Comparison of ENCODE assay signal across 19 cellular contexts in genomic region chr14:49882826-49883694, GRCh38. TPM values are rescaled to one million over a fixed set of nuclear protein-coding genes. Genes with fewer than 3 reads are reported as not detected.
DNase-seq lines count a peak whose midpoint lies in the region; ATAC-seq and TF ChIP-seq lines count a peak whose summit lies in the region.
"Had no signal": no experiment of that assay in that cellular context is flagged by ENCODE, and none has a peak within 500 bp of the region (broad histone marks: within the 10 kb centered on the region; RNA-seq: fewer than 3 reads in every experiment).

No MANE protein-coding gene starts in this region.

- no peak overlapping the region for H3K4me2 ChIP-seq in hepatocyte

- 91% methylated on average over 18 of the region's 18 CpGs for WGBS in hepatocyte (ENCODE audit: low lambda C conversion rate, missing lambda C conversion rate)

- no peak overlapping the region for H2AFZ ChIP-seq in hepatocyte

- peaks cover 15% of the 10 kb centered on the region for H3K4me1 ChIP-seq in CD4-positive, alpha-beta memory T cell (ENCODE audit: insufficient read depth, low read length)
- no peaks in the 10 kb centered on the region for H3K4me1 ChIP-seq in hepatocyte (ENCODE audit: insufficient read depth)
- H3K4me1 ChIP-seq: gastrocnemius medialis, right lobe of liver, SJSA1 had no signal

- no peaks in the 10 kb centered on the region for H3K9me3 ChIP-seq in CD4-positive, alpha-beta memory T cell (ENCODE audit: control insufficient read depth in 1 of 2, low read length in 2 of 2)
- no peaks in the 10 kb centered on the region for H3K9me3 ChIP-seq in hepatocyte (ENCODE audit: low read depth)
- H3K9me3 ChIP-seq: gastrocnemius medialis, right lobe of liver, SJSA1 had no signal

- H3K4me3 Mint-ChIP-seq in CD4-positive, alpha-beta memory T cell = no peak overlapping the region
- no peak overlapping the region for H3K4me3 Mint-ChIP-seq in HFFc6
- H3K4me3 Mint-ChIP-seq in activated naive CD8-positive, alpha-beta T cell treated with anti-CD3 and anti-CD28 coated beads, Interleukin-2, amount 50 U/mL, for 24 hours = no peak overlapping the region

- no peak overlapping the region for H3K4me3 ChIP-seq in CD4-positive, alpha-beta memory T cell (ENCODE audit: low read length in 2 of 2)
- H3K4me3 ChIP-seq in fibroblast of villous mesenchyme (ENCODE audit: low read depth, low read length) (no peak overlapping the region), hepatocyte (no peak overlapping the region)
- H3K4me3 ChIP-seq: gastrocnemius medialis, right lobe of liver, SJSA1 had no signal

- H3K27me3 Mint-ChIP-seq in CD4-positive, alpha-beta memory T cell = no peaks in the 10 kb centered on the region
- no peaks in the 10 kb centered on the region; the same call in 1 of the 2 replicates for H3K27me3 Mint-ChIP-seq in HFFc6 (ENCODE audit: insufficient read depth)
- H3K27me3 Mint-ChIP-seq in activated naive CD8-positive, alpha-beta T cell treated with anti-CD3 and anti-CD28 coated beads, Interleukin-2, amount 50 U/mL, for 24 hours = no peaks in the 10 kb centered on the region

- POLR2A ChIA-PET in CD4-positive, alpha-beta memory T cell (lab: Charles Lee; ENCODE audit: partially characterized antibody) = interaction anchor here (1.1 to 2.2 kb wide), 4 partner anchors 10 to 120 kb away, joined by 3 to 8 read pairs (median 3); partner anchors contain the start of gene ARF6
- POLR2A ChIA-PET in GM10248 (lab: Yijun Ruan, JAX) = no interaction called here

- peak overlapping the region in 4 of 7 donors; percentile 36 to 89 (median 58) for H3K27ac Mint-ChIP-seq in CD4-positive, alpha-beta memory T cell
- peak overlapping the region; percentile 26; the same call in 1 of the 2 replicates for H3K27ac Mint-ChIP-seq in HFFc6
- H3K27ac Mint-ChIP-seq in activated naive CD8-positive, alpha-beta T cell treated with anti-CD3 and anti-CD28 coated beads, Interleukin-2, amount 50 U/mL, for 24 hours = peak overlapping the region; percentile 18

- no peaks in the 10 kb centered on the region for H3K9me2 ChIP-seq in hepatocyte (replicated peaks; ENCODE audit: insufficient read depth)

- intact Hi-C loops in CD4-positive, alpha-beta memory T cell (cut with micrococcal nuclease) = no loop called here

- H4K20me1 ChIP-seq in hepatocyte (ENCODE audit: insufficient read depth, poor library complexity, severe bottlenecking) = no peaks in the 10 kb centered on the region

- CTCF ChIA-PET in CD4-positive, alpha-beta memory T cell (lab: Charles Lee; ENCODE audit: partially characterized antibody) = interaction anchor here (1.3 to 4.8 kb wide), 2 partner anchors 9 to 19 kb away, joined by 3 to 68 read pairs; partner anchors contain the start of gene ARF6
- CTCF ChIA-PET in GM10248 (lab: Yijun Ruan, JAX) = interaction anchor here (0.7 to 1.8 kb wide), 4 partner anchors 17 to 221 kb away, joined by 3 to 6 read pairs (median 4); no protein-coding TSS in a partner anchor

- ATAC-seq in activated naive CD8-positive, alpha-beta T cell treated with anti-CD3 and anti-CD28 coated beads, Interleukin-2, amount 50 U/mL, for 24 hours = no peak
- ATAC-seq in HG03097 (IDR thresholded peaks at IDR 0.05; ENCODE audit: low FRiP score, unreplicated experiment) = no peak
- ATAC-seq in HG03457 (IDR thresholded peaks at IDR 0.05; ENCODE audit: unreplicated experiment) = no peak
- ATAC-seq: gastrocnemius medialis, right lobe of liver had no signal

- H3K36me3 ChIP-seq in CD4-positive, alpha-beta memory T cell (ENCODE audit: insufficient read depth, low read length) = no peaks in the 10 kb centered on the region
- no peaks in the 10 kb centered on the region for H3K36me3 ChIP-seq in hepatocyte (replicated peaks; ENCODE audit: insufficient read depth, low read depth)
- H3K36me3 ChIP-seq: gastrocnemius medialis, right lobe of liver, SJSA1 had no signal

- no peaks in the 10 kb centered on the region for H3K79me2 ChIP-seq in hepatocyte

- H3K27me3 ChIP-seq in CD4-positive, alpha-beta memory T cell (ENCODE audit: insufficient read depth, low read length) = no peaks in the 10 kb centered on the region
- no peaks in the 10 kb centered on the region for H3K27me3 ChIP-seq in hepatocyte
- H3K27me3 ChIP-seq: gastrocnemius medialis, right lobe of liver, SJSA1 had no signal

- peaks cover 6 to 20% (median 14%) of the 10 kb centered on the region in 4 donors for H3K4me1 Mint-ChIP-seq in CD4-positive, alpha-beta memory T cell
- H3K4me1 Mint-ChIP-seq in HFFc6 (ENCODE audit: low read depth) = peaks cover 20% of the 10 kb centered on the region
- H3K4me1 Mint-ChIP-seq in activated naive CD8-positive, alpha-beta T cell treated with anti-CD3 and anti-CD28 coated beads, Interleukin-2, amount 50 U/mL, for 24 hours = peaks cover 34% of the 10 kb centered on the region

- no peak overlapping the region for H3K27ac ChIP-seq in CD4-positive, alpha-beta memory T cell (ENCODE audit: low read depth, low read length)
- no peak overlapping the region for H3K27ac ChIP-seq in hepatocyte
- H3K27ac ChIP-seq: gastrocnemius medialis, right lobe of liver, SJSA1 had no signal

- DNase-seq in CD4-positive, alpha-beta memory T cell = no peak
- DNase-seq in HFFc6 = no peak
- DNase-seq in activated naive CD8-positive, alpha-beta T cell treated with anti-CD3 and anti-CD28 coated beads, Interleukin-2, amount 50 U/mL, for 24 hours = no peak
- DNase-seq in fibroblast of villous mesenchyme (ENCODE audit: low read depth) = peak; percentile 66
- no peak for DNase-seq in GM10248 (ENCODE audit: extremely low spot score)
- DNase-seq in hepatocyte (ENCODE audit: low spot score) = no peak
- DNase-seq: activated CD4-positive, alpha-beta T cell treated with anti-CD3 and anti-CD28 coated beads, Interleukin-2, amount 50 U/mL, for 48 hours; activated gamma-delta T cell; AML-193; DMS153; gastrocnemius medialis; GOT3; NCI-H1105 treated with DMSO at 0.1 percent for 48 hours; NCI-H2171 treated with DMSO at 0.1 percent for 48 hours; right lobe of liver; stimulated activated CD4-positive, alpha-beta T cell treated with anti-CD3 and anti-CD28 coated beads, Interleukin-2, amount 100 ng/mL, for 48 hours had no signal

- no peaks in the 10 kb centered on the region for H3K36me3 Mint-ChIP-seq in CD4-positive, alpha-beta memory T cell
- H3K36me3 Mint-ChIP-seq in HFFc6 (ENCODE audit: low read depth) = no peaks in the 10 kb centered on the region
- H3K36me3 Mint-ChIP-seq in activated naive CD8-positive, alpha-beta T cell treated with anti-CD3 and anti-CD28 coated beads, Interleukin-2, amount 50 U/mL, for 24 hours (ENCODE audit: low read depth) = no peaks in the 10 kb centered on the region

- H3K9me3 Mint-ChIP-seq in CD4-positive, alpha-beta memory T cell = no peaks in the 10 kb centered on the region
- no peaks in the 10 kb centered on the region for H3K9me3 Mint-ChIP-seq in HFFc6
- no peaks in the 10 kb centered on the region for H3K9me3 Mint-ChIP-seq in activated naive CD8-positive, alpha-beta T cell treated with anti-CD3 and anti-CD28 coated beads, Interleukin-2, amount 50 U/mL, for 24 hours

- TF ChIP-seq CTCF in HFFc6 (IDR thresholded peaks at IDR 0.05) = no peak
- TF ChIP-seq CTCF in fibroblast of villous mesenchyme (IDR thresholded peaks at IDR 0.05; ENCODE audit: insufficient read depth, low read depth, low read length) = no peak
- TF ChIP-seq CTCF in GM10248 (IDR thresholded peaks at IDR 0.05; ENCODE audit: control extremely low read depth, extremely low read depth, low read depth, missing control alignments) = no peak
- TF ChIP-seq CTCF in hepatocyte (IDR thresholded peaks at IDR 0.05; ENCODE audit: poor library complexity) = no peak

RNA-seq across cellular contexts. Expression of gene ARF6, which starts 9.8 kb away (rescaled TPM):
- 100 to 1,000 TPM; 116 to 124 TPM for total RNA-seq in CD4-positive, alpha-beta memory T cell
- 100 to 1,000 TPM; 157 to 164 TPM for polyA plus RNA-seq in CD4-positive, alpha-beta memory T cell
- total RNA-seq in HFFc6 (2021; fragmentation: NEBNext Ultra II Directional; extraction: Animal tissue kit (Norgen Biotek cat#: 25700)) = 100 to 1,000 TPM in 1 of 6 experiments, 10 to 100 TPM in 5; 92.2 to 111 (median 94.7) TPM
- total RNA-seq in fibroblast of villous mesenchyme (60.2 and 111 TPM in 2 replicates), hepatocyte (64.8 and 67.6 TPM in 2 replicates)
- 52.1 and 53.9 TPM in 2 replicates for polyA plus RNA-seq in hepatocyte

RNA-seq across cellular contexts. Expression of gene NEMF, which starts 30.5 kb away (rescaled TPM):
- total RNA-seq in CD4-positive, alpha-beta memory T cell = 100 to 1,000 TPM; 104 to 112 TPM
- polyA plus RNA-seq in CD4-positive, alpha-beta memory T cell = 10 to 100 TPM; 20.4 to 51.6 TPM
- 10 to 100 TPM; 55.5 to 69.7 (median 56.9) TPM for total RNA-seq in HFFc6 (2021; fragmentation: NEBNext Ultra II Directional; extraction: Animal tissue kit (Norgen Biotek cat#: 25700))
- total RNA-seq in fibroblast of villous mesenchyme (70.0 and 72.5 TPM in 2 replicates), hepatocyte (34.0 and 62.9 TPM in 2 replicates)
- 49.5 and 69.9 TPM in 2 replicates for polyA plus RNA-seq in hepatocyte
